8 cellular contexts compared by ENCODE assay signal in genomic region chr1:66242646-66243547, GRCh38.
DNase-seq lines count a peak whose midpoint lies in the region; ATAC-seq and TF ChIP-seq lines count a peak whose summit lies in the region.

No MANE protein-coding gene starts in this region.

- H3K4me1 ChIP-seq in cardiac muscle cell (ENCODE audit: low read depth) (no peaks in the 10 kb centered on the region), psoas muscle (no peaks in the 10 kb centered on the region), aorta (ENCODE audit: control insufficient read depth in 1 of 2, insufficient read depth in 2 of 2, low read length in 2 of 2) (no peaks in the 10 kb centered on the region)

- H3K4me2 ChIP-seq in SU-DHL-6 (ENCODE audit: low read depth, low read length, poor library complexity, severe bottlenecking), result no peak overlapping the region

- no peak overlapping the region for H3K27ac ChIP-seq in SU-DHL-6 (ENCODE audit: low read depth, low read length)
- no peak overlapping the region for H3K27ac ChIP-seq in cardiac muscle cell
- H3K27ac ChIP-seq in psoas muscle, result no peak overlapping the region
- no peak overlapping the region for H3K27ac ChIP-seq in aorta (ENCODE audit: low read depth in 1 of 2, low read length in 2 of 2)

- intact Hi-C loops in psoas muscle (cut with DNase I) (loop anchor here (1.0 to 10.0 kb wide), 4 partner anchors 74 to 482 kb away; no protein-coding TSS in a partner anchor), aorta (cut with DNase I) (loop anchor here in 1 of 2 donors (1.0 kb wide), 1 partner anchor 284 kb away; no protein-coding TSS in a partner anchor)

- H3K36me3 ChIP-seq in SU-DHL-6 (ENCODE audit: low read length), result no peaks in the 10 kb centered on the region
- no peaks in the 10 kb centered on the region for H3K36me3 ChIP-seq in cardiac muscle cell
- H3K36me3 ChIP-seq in psoas muscle (ENCODE audit: insufficient read depth in 1 of 2, low read depth in 1 of 2), result no peaks in the 10 kb centered on the region
- no peaks in the 10 kb centered on the region for H3K36me3 ChIP-seq in aorta (ENCODE audit: control insufficient read depth in 1 of 2, insufficient read depth in 2 of 2, low read length in 1 of 2)

- no peaks in the 10 kb centered on the region for H3K9me2 ChIP-seq in SU-DHL-6 (replicated peaks; ENCODE audit: insufficient read depth, low read length)

- TF ChIP-seq CTCF in GM12875 (IDR thresholded peaks at IDR 0.05; ENCODE audit: borderline replicate concordance, insufficient read depth, low read depth, low read length) (peak; percentile 96), SU-DHL-6 (IDR thresholded peaks at IDR 0.05; ENCODE audit: insufficient read depth, low read length, poor library complexity, severe bottlenecking) (peak; percentile 99), cardiac muscle cell (IDR thresholded peaks at IDR 0.05; ENCODE audit: low read depth, low read length) (peak; percentile 100), psoas muscle (IDR thresholded peaks at IDR 0.05) (peak; percentile 99)

- no peak overlapping the region for H3K9ac ChIP-seq in SU-DHL-6 (ENCODE audit: low read length)

- H3K9me3 ChIP-seq in SU-DHL-6 (ENCODE audit: insufficient read depth, low read length) (no peaks in the 10 kb centered on the region), cardiac muscle cell (ENCODE audit: low read depth) (no peaks in the 10 kb centered on the region), psoas muscle (no peaks in the 10 kb centered on the region), aorta (ENCODE audit: control insufficient read depth, low read length) (no peaks in the 10 kb centered on the region)

- 41 to 43% (median 43%) methylated on average over 6 of the region's 6 CpGs for WGBS in psoas muscle, 3 donors
- WGBS in aorta, 2 donors, result 35 to 39% methylated on average over 6 of the region's 6 CpGs

- H3K4me3 ChIP-seq in GM12875 (ENCODE audit: low read depth, low read length) (no peak overlapping the region), SU-DHL-6 (ENCODE audit: insufficient read depth, low read length, poor library complexity, severe bottlenecking) (no peak overlapping the region), cardiac muscle cell (no peak overlapping the region), psoas muscle (no peak overlapping the region), aorta (ENCODE audit: low read length in 2 of 2) (no peak overlapping the region)

- no peaks in the 10 kb centered on the region for H4K20me1 ChIP-seq in SU-DHL-6 (ENCODE audit: low read depth, low read length)

- ATAC-seq in HG02763 (IDR thresholded peaks at IDR 0.05; ENCODE audit: unreplicated experiment) (peak; percentile 74), psoas muscle (peak; percentile 96 to 99 (median 99)), aorta (ENCODE audit: low FRiP score) (peak; percentile 95)

- DNase-seq in NCI-H1436 (lab: John Stamatoyannopoulos, UW) (peak; percentile 75), cardiac muscle cell (ENCODE audit: low read depth in 1 of 2, low spot score in 1 of 2) (peak; percentile 90 to 94), psoas muscle (peak; percentile 85 to 89), aorta (peak; percentile 90 to 93)
- DNase-seq in activated naive CD8-positive, alpha-beta T cell treated with anti-CD3 and anti-CD28 coated beads, Interleukin-2, amount 50 U/mL, for 16 hours (ENCODE audit: low read depth, low spot score), result peak; percentile 18

- H3K27me3 ChIP-seq in SU-DHL-6 (ENCODE audit: low read length) (no peaks in the 10 kb centered on the region), cardiac muscle cell (no peaks in the 10 kb centered on the region), psoas muscle (ENCODE audit: insufficient read depth in 3 of 3, low read length in 2 of 3) (no peaks in the 10 kb centered on the region), aorta (ENCODE audit: control insufficient read depth in 1 of 2, insufficient read depth in 2 of 2, low read length in 1 of 2) (no peaks in the 10 kb centered on the region)

- H3F3A ChIP-seq in SU-DHL-6 (ENCODE audit: insufficient read depth), result no peaks in the 10 kb centered on the region

- no peak overlapping the region for H2AFZ ChIP-seq in SU-DHL-6 (ENCODE audit: low read depth, low read length, severe bottlenecking)

- H3K79me2 ChIP-seq in SU-DHL-6 (ENCODE audit: insufficient read depth, low read length), result no peaks in the 10 kb centered on the region

Comparison
In these comparisons a context has a peak if more than half of its experiments do, and no peak if none do; other contexts are left out.
1. DNase-seq: peak in every context shown above with its lines; median percentile 92 in cardiac muscle cell; 92 in aorta; 87 in psoas muscle; 75 in NCI-H1436; 18 in activated naive CD8-positive, alpha-beta T cell treated with anti-CD3 and anti-CD28 coated beads, Interleukin-2, amount 50 U/mL, for 16 hours.